Comparison of ENCODE assay signal across 8 cellular contexts in genomic region chr5:86679529-86679928, GRCh38.
DNase-seq lines count a peak whose midpoint lies in the region; ATAC-seq, FAIRE-seq and TF ChIP-seq lines count a peak whose summit lies in the region.

No MANE protein-coding gene starts in this region.

- H3K36me3 ChIP-seq in MM.1S (replicated peaks; ENCODE audit: insufficient read depth, low read length), result no peaks in the 10 kb centered on the region
- H3K36me3 ChIP-seq in SK-N-SH (replicated peaks in 1 of 2; ENCODE audit: control insufficient read depth in 1 of 2, insufficient read depth in 2 of 2, low read length in 1 of 2), result no peaks in the 10 kb centered on the region
- H3K36me3 ChIP-seq in neuronal stem cell (replicated peaks in 1 of 2; ENCODE audit: control insufficient read depth in 2 of 2, insufficient read depth in 2 of 2, low read length in 2 of 2), result no peaks in the 10 kb centered on the region

- TF ChIP-seq CTCF in MM.1S (IDR thresholded peaks at IDR 0.05; ENCODE audit: low read length) (peak; percentile 66), SK-N-SH (IDR thresholded peaks at IDR 0.05) (peak; percentile 72)

- no peak overlapping the region for H2AFZ ChIP-seq in MM.1S (ENCODE audit: low read length)
- H2AFZ ChIP-seq in SK-N-SH (ENCODE audit: low read depth), result no peak overlapping the region
- H2AFZ ChIP-seq in neuronal stem cell (ENCODE audit: low read length), result no peak overlapping the region

- H3K4me3 ChIP-seq in MM.1S (ENCODE audit: low read length) (no peak overlapping the region), SK-N-SH (ENCODE audit: low read depth in 2 of 2, low read length in 1 of 2) (no peak overlapping the region; a peak in 1 of 4 replicates), neuronal stem cell (ENCODE audit: low read length in 2 of 2) (no peak overlapping the region)

- H3K4me2 ChIP-seq in MM.1S (ENCODE audit: low read depth, low read length) (no peak overlapping the region), SK-N-SH (no peak overlapping the region), neuronal stem cell (ENCODE audit: insufficient read depth, low read length, poor library complexity, severe bottlenecking) (no peak overlapping the region)

- H4K20me1 ChIP-seq in MM.1S (ENCODE audit: insufficient read depth, low read length) (no peaks in the 10 kb centered on the region), SK-N-SH (ENCODE audit: insufficient read depth) (no peaks in the 10 kb centered on the region)

- H2BK15ac ChIP-seq in neuronal stem cell (ENCODE audit: low read length), result no peak overlapping the region

- H3K79me2 ChIP-seq in MM.1S (ENCODE audit: low read length) (no peaks in the 10 kb centered on the region), SK-N-SH (ENCODE audit: insufficient read depth) (no peaks in the 10 kb centered on the region)

- no peak overlapping the region for H3K18ac ChIP-seq in neuronal stem cell (ENCODE audit: low read length)

- POLR2A ChIA-PET in SK-N-SH (lab: Yijun Ruan, JAX), result no interaction called here

- ATAC-seq in HG02840 (IDR thresholded peaks at IDR 0.05; ENCODE audit: low FRiP score, unreplicated experiment), result no peak

- WGBS in SK-N-SH (ENCODE audit: low lambda C conversion rate), result 4% methylated on average over 1 of the region's 1 CpG
- no CpG with 5 or more reads among the region's 1 CpG for WGBS in neuronal stem cell (ENCODE audit: extremely low coverage in 2 of 2, insufficient read length in 2 of 2, insufficient replicate concordance in 1 of 2), 2 donors

- H3K9me2 ChIP-seq in MM.1S (replicated peaks; ENCODE audit: insufficient read depth, low read length) (no peaks in the 10 kb centered on the region), SK-N-SH (no peaks in the 10 kb centered on the region)

- H3K4me1 ChIP-seq in MM.1S (ENCODE audit: low read length) (no peaks in the 10 kb centered on the region), SK-N-SH (ENCODE audit: control insufficient read depth in 1 of 2, insufficient read depth in 2 of 2, low read depth in 1 of 2, low read length in 1 of 2) (no peaks in the 10 kb centered on the region), neuronal stem cell (ENCODE audit: control insufficient read depth in 2 of 2, insufficient read depth in 1 of 2, low read depth in 1 of 2, low read length in 2 of 2) (peaks cover 0 to 2% of the 10 kb centered on the region in 2 donors)

- no peak overlapping the region for H2BK120ac ChIP-seq in neuronal stem cell (ENCODE audit: low read depth, low read length)

- no peak overlapping the region for H3K9ac ChIP-seq in MM.1S (ENCODE audit: low read length)
- H3K9ac ChIP-seq in SK-N-SH, result no peak overlapping the region
- no peak overlapping the region for H3K9ac ChIP-seq in neuronal stem cell (ENCODE audit: low read depth, low read length, poor library complexity)

- no peak for TF ChIP-seq EP300 in SK-N-SH (IDR thresholded peaks at IDR 0.05; ENCODE audit: borderline replicate concordance in 1 of 2, low read depth in 1 of 2, low read length in 1 of 2)

- no peak overlapping the region for H4K8ac ChIP-seq in neuronal stem cell (ENCODE audit: low read depth, low read length)

- DNase-seq in ELR (ENCODE audit: low read depth) (peak; percentile 55), H54 (ENCODE audit: insufficient read length, low spot score) (peak; percentile 9), MM.1S (peak; percentile 39), SK-N-SH (peak; percentile 22), fibroblast of gingiva (ENCODE audit: low read depth) (peak; percentile 73), neuronal stem cell (ENCODE audit: low spot score) (peak; percentile 9)
- DNase-seq in activated naive CD4-positive, alpha-beta T cell treated with anti-CD3 and anti-CD28 coated beads, Interleukin-2, amount 50 U/mL, for 16 hours, result no peak

- peak; percentile 83 for FAIRE-seq in H54 (lab: Jason Lieb, UNC)

- H2BK12ac ChIP-seq in neuronal stem cell (ENCODE audit: low read length), result no peak overlapping the region

- H3K9me3 ChIP-seq in MM.1S (replicated peaks; ENCODE audit: insufficient read depth, low read length) (no peaks in the 10 kb centered on the region), SK-N-SH (no peaks in the 10 kb centered on the region), neuronal stem cell (replicated peaks in 1 of 2; ENCODE audit: control insufficient read depth in 2 of 2, insufficient read depth in 1 of 2, low read depth in 1 of 2, low read length in 2 of 2) (no peaks in the 10 kb centered on the region)

- H3K27ac ChIP-seq in MM.1S (ENCODE audit: low read length), result no peak overlapping the region
- H3K27ac ChIP-seq in SK-N-SH (ENCODE audit: low read depth in 2 of 2, low read length in 1 of 2), result no peak overlapping the region
- no peak overlapping the region for H3K27ac ChIP-seq in neuronal stem cell (replicated peaks; ENCODE audit: low read length)

- H3K23ac ChIP-seq in neuronal stem cell (ENCODE audit: low read depth, low read length, poor library complexity), result no peak overlapping the region

- H3K14ac ChIP-seq in neuronal stem cell (ENCODE audit: low read length), result no peak overlapping the region

- H3K27me3 ChIP-seq in MM.1S (replicated peaks; ENCODE audit: insufficient read depth, low read length) (no peaks in the 10 kb centered on the region), SK-N-SH (ENCODE audit: insufficient read depth) (no peaks in the 10 kb centered on the region), neuronal stem cell (ENCODE audit: control insufficient read depth in 3 of 3, insufficient read depth in 3 of 3, low read depth in 1 of 3, low read length in 3 of 3) (no peaks in the 10 kb centered on the region)

- H4K91ac ChIP-seq in neuronal stem cell (ENCODE audit: low read depth, low read length, poor library complexity), result no peak overlapping the region

- no peaks in the 10 kb centered on the region for H3K79me1 ChIP-seq in neuronal stem cell (ENCODE audit: low read depth, low read length)

- no peak for TF ChIP-seq POLR2A in H54 (IDR thresholded peaks at IDR 0.05; ENCODE audit: low read depth, low read length)

- CTCF ChIA-PET in SK-N-SH (lab: Yijun Ruan, JAX), result interaction anchor here (0.6 to 1.7 kb wide), 9 partner anchors 8 to 714 kb away, joined by 3 to 10 read pairs (median 3); no protein-coding TSS in a partner anchor

- no peak overlapping the region for H2AK5ac ChIP-seq in neuronal stem cell (ENCODE audit: low read depth, low read length)

- no peak overlapping the region for H2BK5ac ChIP-seq in neuronal stem cell (ENCODE audit: low read length)

- TF ChIP-seq RAD21 in SK-N-SH (IDR thresholded peaks at IDR 0.05; ENCODE audit: low read length), result peak; percentile 79

- H3F3A ChIP-seq in MM.1S (ENCODE audit: insufficient read depth, low read length) (no peaks in the 10 kb centered on the region), SK-N-SH (replicated peaks; ENCODE audit: insufficient read depth) (no peaks in the 10 kb centered on the region)

- no peak overlapping the region for H3K4ac ChIP-seq in neuronal stem cell (ENCODE audit: low read length)

TF ChIP-seq in SK-N-SH, 30 proteins besides CTCF, POLR2A, EP300 and RAD21:
- TF ChIP-seq SMC3 (IDR thresholded peaks at IDR 0.05; ENCODE audit: low read depth, low read length) (peak; percentile 50), NRF1 (IDR thresholded peaks at IDR 0.05; ENCODE audit: low read depth, low read length) (no peak)
TF ChIP-seq in SK-N-SH: peak in this region for 1.
